8 cellular contexts compared by ENCODE assay signal in the genomic region with DNA sequence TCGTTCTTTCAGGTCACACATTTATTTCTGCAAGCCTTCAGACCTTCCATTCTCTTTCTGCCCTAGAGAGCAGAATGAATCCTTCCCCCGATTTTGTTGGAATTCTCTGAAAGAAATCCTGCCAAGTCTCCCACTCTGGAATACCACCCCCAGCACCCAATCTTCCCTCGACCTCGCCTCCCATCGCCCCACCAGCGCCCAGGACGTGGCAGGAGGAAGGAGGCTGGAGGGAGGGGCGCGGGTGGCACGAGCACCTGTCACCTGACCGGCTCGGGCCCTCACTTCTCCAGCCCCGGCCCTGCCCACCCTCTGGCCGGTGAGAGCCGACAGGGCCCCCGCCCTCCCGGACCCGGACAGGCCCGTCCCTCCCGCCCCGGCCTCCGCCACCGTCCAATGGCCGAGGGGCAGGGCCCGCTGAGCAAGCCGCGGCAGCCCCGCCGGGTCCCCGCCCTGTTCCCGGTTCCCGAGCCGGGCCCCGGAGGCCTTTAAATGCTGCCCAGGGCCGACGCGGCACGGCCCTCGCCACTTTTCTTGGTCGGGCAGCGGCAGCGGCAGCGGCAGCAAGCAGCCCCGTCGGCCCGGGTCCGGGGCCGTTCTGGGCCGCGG. TPM values are rescaled to one million over a fixed set of nuclear protein-coding genes. Genes with fewer than 3 reads are reported as not detected.
DNase-seq lines count a peak whose midpoint lies in the region; ATAC-seq, FAIRE-seq and TF ChIP-seq lines count a peak whose summit lies in the region.

Gene LGALSL, plus strand, starts transcription at position 453 of the 606 bp plus-strand sequence. CDS start 384 bp downstream, outside the sequence.

- H3K9ac ChIP-seq in iPS-15b (ENCODE audit: low read depth, low read length): peak within 1 kb of the TSS; percentile 80

- peak; percentile 37 for DNase-seq in OCI-M1 (lab: John Stamatoyannopoulos, UW)
- DNase-seq in brain microvascular endothelial cell: peak; percentile 11
- DNase-seq in gastrocnemius medialis: peak; percentile 60 to 76
- no peak for DNase-seq in RCC 7860 (ENCODE audit: low spot score)

- H3K9me3 ChIP-seq in iPS-15b (ENCODE audit: control insufficient read depth, insufficient read depth, low read length) (no peaks in the 10 kb centered on the region), gastrocnemius medialis (no peaks in the 10 kb centered on the region)

- in situ Hi-C loops in brain microvascular endothelial cell (cut with HindIII; ENCODE audit: low pct_ligation_motif_present, low sequenced_read_pairs) (no loop called here), gastrocnemius medialis (cut with MboI; ENCODE audit: low sequenced_read_pairs in 4 of 4) (no loop called here)

- TF ChIP-seq CTCF in C4-2B (conservative IDR thresholded peaks at IDR 0.05) (no peak), brain microvascular endothelial cell (IDR thresholded peaks at IDR 0.05; ENCODE audit: low read depth, low read length, missing control alignments) (no peak), gastrocnemius medialis (IDR thresholded peaks at IDR 0.05 in 4 of 5, conservative IDR thresholded peaks at IDR 0.05 in 1 of 5) (no peak)

- H3K4me3 ChIP-seq in brain microvascular endothelial cell (ENCODE audit: low read depth, low read length) (peak within 1 kb of the TSS; percentile 53), iPS-15b (ENCODE audit: low read depth, low read length) (peak within 1 kb of the TSS; percentile 84), gastrocnemius medialis (peak within 1 kb of the TSS; percentile 72 to 93 (median 82))

- intact Hi-C loops in gastrocnemius medialis (cut with DNase I; ENCODE audit: low total_unique reads): loop anchor here (2.0 to 5.0 kb wide), 4 partner anchors 33 to 198 kb away; partner anchors contain the start of genes AFTPH and SERTAD2

- H3K4me1 ChIP-seq in iPS-15b (ENCODE audit: control insufficient read depth, insufficient read depth, low read length) (peaks cover 18% of the 10 kb centered on the region), gastrocnemius medialis (peaks cover 29 to 51% of the 10 kb centered on the region in 2 donors)

- TF ChIP-seq POLR2A in gastrocnemius medialis (IDR thresholded peaks at IDR 0.05): peak; percentile 64 to 65

- ATAC-seq in GM18520 (IDR thresholded peaks at IDR 0.05; ENCODE audit: unreplicated experiment) (peak; percentile 54), HG03039 (IDR thresholded peaks at IDR 0.05; ENCODE audit: unreplicated experiment) (peak; percentile 61), gastrocnemius medialis (peak; percentile 55)

- H3K36me3 ChIP-seq in brain microvascular endothelial cell (replicated peaks) (no peaks in the 10 kb centered on the region), iPS-15b (ENCODE audit: control insufficient read depth, insufficient read depth, low read length) (peaks cover 8% of the 10 kb centered on the region), gastrocnemius medialis (peaks cover 0 to 21% of the 10 kb centered on the region in 2 donors)

- FAIRE-seq in RCC 7860 (lab: Jason Lieb, UNC): no peak

- H3K27me3 ChIP-seq in brain microvascular endothelial cell (replicated peaks) (peaks cover 2% of the 10 kb centered on the region), iPS-15b (ENCODE audit: control insufficient read depth, insufficient read depth, low read length) (no peaks in the 10 kb centered on the region), gastrocnemius medialis (no peaks in the 10 kb centered on the region)

- peak within 1 kb of the TSS; percentile 90 for H3K27ac ChIP-seq in C4-2B
- H3K27ac ChIP-seq in brain microvascular endothelial cell: no peak within 1 kb of the TSS
- peak within 1 kb of the TSS; percentile 94 to 99 (median 96) for H3K27ac ChIP-seq in gastrocnemius medialis

RNA-seq across cellular contexts. Expression of gene LGALSL, which starts in this region (rescaled TPM):
- 10 to 100 TPM in 1 of 4 donors, 1 to 10 TPM in 3; 3.8 to 19.6 (median 6.5) TPM for total RNA-seq in gastrocnemius medialis
